In genomic region chr4:17448689-17449088, GRCh38 we compare ENCODE assay signal across 13 cellular contexts.
DNase-seq lines count a peak whose midpoint lies in the region; ATAC-seq and TF ChIP-seq lines count a peak whose summit lies in the region.
"Had no signal": no experiment of that assay in that cellular context is flagged by ENCODE, and none has a peak within 500 bp of the region (broad histone marks: within the 10 kb centered on the region; RNA-seq: fewer than 3 reads in every experiment).

No MANE protein-coding gene starts in this region.

- H3K4me1 Mint-ChIP-seq in activated CD8-positive, alpha-beta T cell treated with anti-CD3 and anti-CD28 coated beads for 36 hours (ENCODE audit: low read depth), result no peaks in the 10 kb centered on the region
- H3K4me1 Mint-ChIP-seq in activated CD8-positive, alpha-beta T cell treated with anti-CD3 and anti-CD28 coated beads, Interleukin-2, amount 10 ng/mL, durations not matched to agents 7 days and 5 days (ENCODE audit: low read depth), result peaks cover 5% of the 10 kb centered on the region

- H3K27me3 Mint-ChIP-seq in activated CD8-positive, alpha-beta T cell treated with anti-CD3 and anti-CD28 coated beads for 36 hours, result peaks cover 2% of the 10 kb centered on the region
- no peaks in the 10 kb centered on the region for H3K27me3 Mint-ChIP-seq in activated CD8-positive, alpha-beta T cell treated with anti-CD3 and anti-CD28 coated beads, Interleukin-2, amount 10 ng/mL, durations not matched to agents 7 days and 5 days (ENCODE audit: low read depth)

- peak overlapping the region; percentile 5 for H3K27ac Mint-ChIP-seq in activated CD8-positive, alpha-beta T cell treated with anti-CD3 and anti-CD28 coated beads for 36 hours
- H3K27ac Mint-ChIP-seq in activated CD8-positive, alpha-beta T cell treated with anti-CD3 and anti-CD28 coated beads, Interleukin-2, amount 10 ng/mL, durations not matched to agents 7 days and 5 days, result no peak overlapping the region

- H3K27me3 ChIP-seq in PC-3 (ENCODE audit: low read length), result no peaks in the 10 kb centered on the region
- no peaks in the 10 kb centered on the region for H3K27me3 ChIP-seq in smooth muscle cell (ENCODE audit: low read depth)

- H3F3A ChIP-seq in PC-3 (ENCODE audit: low read length, unreplicated experiment), result no peaks in the 10 kb centered on the region
- no peaks in the 10 kb centered on the region for H3F3A ChIP-seq in smooth muscle cell (ENCODE audit: low read depth)

- no peak overlapping the region for H3K4me3 ChIP-seq in PC-3 (ENCODE audit: low read length)
- no peak overlapping the region for H3K4me3 ChIP-seq in fibroblast of pulmonary artery (replicated peaks; ENCODE audit: low read depth, low read length)
- no peak overlapping the region for H3K4me3 ChIP-seq in smooth muscle cell
- H3K4me3 ChIP-seq: A549, PC-9, skin epidermis had no signal

- no peak overlapping the region for H2AFZ ChIP-seq in PC-3 (ENCODE audit: low read length)
- peak overlapping the region; percentile 9 for H2AFZ ChIP-seq in smooth muscle cell (ENCODE audit: low read depth)
- H2AFZ ChIP-seq: PC-9 had no signal

- 77% methylated on average over 3 of the region's 3 CpGs for WGBS in smooth muscle cell (ENCODE audit: low lambda C conversion rate)

- peak; percentile 12 for DNase-seq in activated CD8-positive, alpha-beta T cell treated with anti-CD3 and anti-CD28 coated beads for 36 hours
- DNase-seq in activated CD8-positive, alpha-beta T cell treated with anti-CD3 and anti-CD28 coated beads, Interleukin-2, amount 10 ng/mL, durations not matched to agents 7 days and 5 days, result no peak
- DNase-seq in PC-3, result peak; percentile 66
- peak; percentile 78 for DNase-seq in fibroblast of pulmonary artery (ENCODE audit: low read depth)
- no peak for DNase-seq in smooth muscle cell (lab: John Stamatoyannopoulos, UW; ENCODE audit: unreplicated experiment)
- DNase-seq in posterior cingulate gyrus, result no peak
- no peak for DNase-seq in stimulated activated CD4-positive, alpha-beta T cell treated with anti-CD3 and anti-CD28 coated beads, Interleukin-2, amount 100 ng/mL, for 24 hours
- DNase-seq: activated naive CD4-positive, alpha-beta T cell treated with anti-CD3 and anti-CD28 coated beads, Interleukin-2, amount 50 U/mL, for 16 hours; NCI-H187 treated with DMSO at 0.1 percent for 48 hours; PC-9 had no signal

- no peaks in the 10 kb centered on the region for H3K9me2 ChIP-seq in PC-3 (replicated peaks; ENCODE audit: low read length)

- peaks cover 4% of the 10 kb centered on the region for H3K9me3 Mint-ChIP-seq in activated CD8-positive, alpha-beta T cell treated with anti-CD3 and anti-CD28 coated beads for 36 hours
- H3K9me3 Mint-ChIP-seq in activated CD8-positive, alpha-beta T cell treated with anti-CD3 and anti-CD28 coated beads, Interleukin-2, amount 10 ng/mL, durations not matched to agents 7 days and 5 days (ENCODE audit: insufficient read depth), result no peaks in the 10 kb centered on the region

- H3K36me3 ChIP-seq in PC-3 (ENCODE audit: low read depth, low read length) (no peaks in the 10 kb centered on the region), smooth muscle cell (ENCODE audit: low read depth) (no peaks in the 10 kb centered on the region)

- no peak overlapping the region for H3K4me3 Mint-ChIP-seq in activated CD8-positive, alpha-beta T cell treated with anti-CD3 and anti-CD28 coated beads for 36 hours
- H3K4me3 Mint-ChIP-seq in activated CD8-positive, alpha-beta T cell treated with anti-CD3 and anti-CD28 coated beads, Interleukin-2, amount 10 ng/mL, durations not matched to agents 7 days and 5 days, result no peak overlapping the region

- ATAC-seq in activated CD8-positive, alpha-beta T cell treated with anti-CD3 and anti-CD28 coated beads for 36 hours, result peak; percentile 51
- ATAC-seq in activated CD8-positive, alpha-beta T cell treated with anti-CD3 and anti-CD28 coated beads, Interleukin-2, amount 10 ng/mL, durations not matched to agents 7 days and 5 days, result no peak
- ATAC-seq in PC-3 (peak; percentile 73), HG02885 (IDR thresholded peaks at IDR 0.05; ENCODE audit: poor library complexity, unreplicated experiment) (no peak)

- peaks cover 4% of the 10 kb centered on the region; the same call in 1 of the 2 replicates for H3K4me1 ChIP-seq in PC-3 (ENCODE audit: insufficient read depth, low read length)
- peaks cover 4% of the 10 kb centered on the region for H3K4me1 ChIP-seq in smooth muscle cell (ENCODE audit: low read depth)
- H3K4me1 ChIP-seq: A549 had no signal

- H3K9ac ChIP-seq in PC-3 (ENCODE audit: low read length) (no peak overlapping the region), smooth muscle cell (ENCODE audit: low read depth) (no peak overlapping the region)

- H3K79me2 ChIP-seq in PC-3 (ENCODE audit: low read length), result no peaks in the 10 kb centered on the region
- H3K79me2 ChIP-seq in smooth muscle cell (ENCODE audit: low read depth), result no peaks in the 10 kb centered on the region

- no peak for TF ChIP-seq CTCF in activated CD8-positive, alpha-beta T cell treated with anti-CD3 and anti-CD28 coated beads for 36 hours (IDR thresholded peaks at IDR 0.05)
- TF ChIP-seq CTCF in PC-3 (conservative IDR thresholded peaks at IDR 0.05; ENCODE audit: low read depth, low read length) (no peak), fibroblast of pulmonary artery (IDR thresholded peaks at IDR 0.05; ENCODE audit: low read length, missing control alignments) (no peak), smooth muscle cell (IDR thresholded peaks at IDR 0.05; ENCODE audit: borderline replicate concordance, insufficient read depth, poor library complexity, severe bottlenecking) (no peak)

- CTCF ChIA-PET in activated CD8-positive, alpha-beta T cell treated with anti-CD3 and anti-CD28 coated beads for 36 hours (lab: Charles Lee), result interaction anchor here (0.8 to 3.6 kb wide), 10 partner anchors 8 to 532 kb away, joined by 3 to 43 read pairs (median 10); no protein-coding TSS in a partner anchor
- CTCF ChIA-PET in activated CD8-positive, alpha-beta T cell treated with anti-CD3 and anti-CD28 coated beads, Interleukin-2, amount 10 ng/mL, durations not matched to agents 7 days and 5 days (lab: Charles Lee), result interaction anchor here (1.0 to 3.3 kb wide), 9 partner anchors 24 to 532 kb away, joined by 3 to 49 read pairs (median 10); no protein-coding TSS in a partner anchor
- CTCF ChIA-PET in PC-3 (lab: Charles Lee), result no interaction called here

- 0 out of 2 replicates have a peak overlapping the region, but pooled peaks have one; percentile 5 for H3K4me2 ChIP-seq in PC-3 (ENCODE audit: low read length)
- no peak overlapping the region for H3K4me2 ChIP-seq in smooth muscle cell
- H3K4me2 ChIP-seq: A549, PC-9 had no signal

- POLR2A ChIA-PET in activated CD8-positive, alpha-beta T cell treated with anti-CD3 and anti-CD28 coated beads for 36 hours (lab: Charles Lee), result no interaction called here
- POLR2A ChIA-PET in activated CD8-positive, alpha-beta T cell treated with anti-CD3 and anti-CD28 coated beads, Interleukin-2, amount 10 ng/mL, durations not matched to agents 7 days and 5 days (lab: Charles Lee), result no interaction called here
- POLR2A ChIA-PET in PC-3 (lab: Charles Lee; ENCODE audit: unreplicated experiment), result no interaction called here

- intact Hi-C loops in activated CD8-positive, alpha-beta T cell treated with anti-CD3 and anti-CD28 coated beads for 36 hours (cut with micrococcal nuclease), result loop anchor here (5.0 kb wide), 1 partner anchor 101 kb away; no protein-coding TSS in a partner anchor
- intact Hi-C loops in PC-3 (cut with micrococcal nuclease) (loop anchor here (10.0 kb wide), 1 partner anchor 1154 kb away; no protein-coding TSS in a partner anchor), posterior cingulate gyrus (cut with DNase I) (loop anchor here (5.0 kb wide), 2 partner anchors 531 to 1156 kb away; no protein-coding TSS in a partner anchor)

- no TSS peak for BruUV-seq in PC-3 (replicated peaks; lab: Mats Ljungman, UMichigan)

- H4K20me1 ChIP-seq in PC-3 (ENCODE audit: low read length) (no peaks in the 10 kb centered on the region), smooth muscle cell (ENCODE audit: low read depth) (no peaks in the 10 kb centered on the region)

- H3K9me3 ChIP-seq in PC-3 (ENCODE audit: low read length) (no peaks in the 10 kb centered on the region), smooth muscle cell (replicated peaks; ENCODE audit: low read depth) (no peaks in the 10 kb centered on the region)
- H3K9me3 ChIP-seq: A549 had no signal

- H3K27ac ChIP-seq in PC-3 (ENCODE audit: low read length) (no peak overlapping the region), smooth muscle cell (ENCODE audit: low read depth) (no peak overlapping the region)
- H3K27ac ChIP-seq: A549, PC-9, skin epidermis had no signal

- H3K36me3 Mint-ChIP-seq in activated CD8-positive, alpha-beta T cell treated with anti-CD3 and anti-CD28 coated beads for 36 hours (ENCODE audit: low read depth), result no peaks in the 10 kb centered on the region
- H3K36me3 Mint-ChIP-seq in activated CD8-positive, alpha-beta T cell treated with anti-CD3 and anti-CD28 coated beads, Interleukin-2, amount 10 ng/mL, durations not matched to agents 7 days and 5 days (ENCODE audit: low read depth), result no peaks in the 10 kb centered on the region

Comparison
In these comparisons a context has a peak if more than half of its experiments do, and no peak if none do; other contexts are left out.
1. ATAC-seq: peak in activated CD8-positive, alpha-beta T cell treated with anti-CD3 and anti-CD28 coated beads for 36 hours (single experiment) and PC-3 (single experiment); none in activated CD8-positive, alpha-beta T cell treated with anti-CD3 and anti-CD28 coated beads, Interleukin-2, amount 10 ng/mL, durations not matched to agents 7 days and 5 days (single experiment) and HG02885 (single experiment).
2. DNase-seq: peak in activated CD8-positive, alpha-beta T cell treated with anti-CD3 and anti-CD28 coated beads for 36 hours (single experiment), PC-3 (single experiment) and fibroblast of pulmonary artery (single experiment); none in activated CD8-positive, alpha-beta T cell treated with anti-CD3 and anti-CD28 coated beads, Interleukin-2, amount 10 ng/mL, durations not matched to agents 7 days and 5 days (single experiment), smooth muscle cell (single experiment), posterior cingulate gyrus (0 of 10) and stimulated activated CD4-positive, alpha-beta T cell treated with anti-CD3 and anti-CD28 coated beads, Interleukin-2, amount 100 ng/mL, for 24 hours (0 of 2).